7 cellular contexts compared by ENCODE assay signal in genomic region chr10:97715259-97715874, GRCh38. TPM values are rescaled to one million over a fixed set of nuclear protein-coding genes. Genes with fewer than 3 reads are reported as not detected.
DNase-seq lines count a peak whose midpoint lies in the region; ATAC-seq, FAIRE-seq and TF ChIP-seq lines count a peak whose summit lies in the region.

No MANE protein-coding gene starts in this region.

- H2AK9ac ChIP-seq in IMR-90 (replicated peaks; ENCODE audit: low read depth, low read length, poor library complexity): peak overlapping the region; percentile 99

- peak overlapping the region; percentile 99 for H2BK5ac ChIP-seq in IMR-90 (ENCODE audit: low read depth, low read length, poor library complexity, severe bottlenecking)

- peak overlapping the region; percentile 93 for H3K14ac ChIP-seq in IMR-90 (replicated peaks; ENCODE audit: low read depth, low read length)

- H3K56ac ChIP-seq in IMR-90 (ENCODE audit: extremely low read depth, insufficient read depth, low read length): peak overlapping the region; percentile 71; the same call in 1 of the 2 replicates

- H3K9me3 ChIP-seq in IMR-90 (ENCODE audit: control insufficient read depth, insufficient read depth, low read length) (no peaks in the 10 kb centered on the region), adrenal gland (replicated peaks in 1 of 3) (no peaks in the 10 kb centered on the region), iPS-20b (ENCODE audit: insufficient read depth, low read depth, low read length) (no peaks in the 10 kb centered on the region), suprapubic skin (no peaks in the 10 kb centered on the region), kidney (ENCODE audit: control insufficient read depth in 1 of 2, low read length in 2 of 2) (no peaks in the 10 kb centered on the region)

- peak overlapping the region; percentile 48; the same call in 1 of the 2 replicates for H2BK120ac ChIP-seq in IMR-90 (ENCODE audit: low read depth, low read length)

- peaks cover 41 to 67% of the 10 kb centered on the region in 2 experiments; a peak in 3 of 4 replicates for H3K79me1 ChIP-seq in IMR-90 (ENCODE audit: low read depth in 1 of 2, low read length in 2 of 2)

- H2AFZ ChIP-seq in IMR-90 (replicated peaks; ENCODE audit: low read length, poor library complexity): peak overlapping the region; percentile 94

- no peak for FAIRE-seq in kidney (lab: Jason Lieb, UNC)

- peak overlapping the region; percentile 12; the same call in 1 of the 2 replicates for H2BK20ac ChIP-seq in IMR-90 (ENCODE audit: low read depth, low read length)

- dilution Hi-C loops in IMR-90 (cut with HindIII; ENCODE audit: low sequenced_read_pairs, unreplicated experiment): no loop called here

- H3K27ac ChIP-seq in IMR-90 (ENCODE audit: insufficient read depth, low read length) (peak overlapping the region; percentile 99), adrenal gland (peak overlapping the region in 4 of 5 donors; percentile 61 to 89 (median 79)), iPS-20b (ENCODE audit: low read length) (peak overlapping the region; percentile 55), suprapubic skin (peak overlapping the region; percentile 86), kidney (ENCODE audit: low read depth in 2 of 2, low read length in 2 of 2) (peak overlapping the region in 1 of 2 donors; percentile 80)

- H3K18ac ChIP-seq in IMR-90 (ENCODE audit: low read depth, low read length): peak overlapping the region; percentile 26; the same call in 1 of the 2 replicates

- H3K4me1 ChIP-seq in IMR-90 (ENCODE audit: control insufficient read depth, insufficient read depth, low read length): peaks cover 28% of the 10 kb centered on the region
- H3K4me1 ChIP-seq in adrenal gland (replicated peaks in 1 of 2): peaks cover 0 to 22% of the 10 kb centered on the region in 2 donors
- peaks cover 29% of the 10 kb centered on the region for H3K4me1 ChIP-seq in iPS-20b (ENCODE audit: insufficient read depth, low read length)
- H3K4me1 ChIP-seq in suprapubic skin: peaks cover 69% of the 10 kb centered on the region
- peaks cover 0 to 13% of the 10 kb centered on the region in 2 donors for H3K4me1 ChIP-seq in kidney (ENCODE audit: control insufficient read depth in 1 of 2, insufficient read depth in 1 of 2, low read depth in 1 of 2, low read length in 2 of 2)

- ATAC-seq in IMR-90 (ENCODE audit: low read depth): no peak

- TF ChIP-seq POLR2A in IMR-90 (IDR thresholded peaks at IDR 0.05; ENCODE audit: low read depth, low read length): no peak
- no peak for TF ChIP-seq POLR2A in adrenal gland (IDR thresholded peaks at IDR 0.05)
- TF ChIP-seq POLR2A in suprapubic skin (IDR thresholded peaks at IDR 0.05): no peak

- peak overlapping the region; percentile 91 for H3K4me2 ChIP-seq in IMR-90 (ENCODE audit: low read depth, low read length)

- peaks cover 24% of the 10 kb centered on the region for H3K9me1 ChIP-seq in IMR-90 (ENCODE audit: insufficient read depth, low read length)

- peak overlapping the region; percentile 98 for H4K91ac ChIP-seq in IMR-90 (ENCODE audit: insufficient read depth, low read depth, low read length)

- TF ChIP-seq RAD21 in IMR-90 (IDR thresholded peaks at IDR 0.05; ENCODE audit: low read length): no peak

- POLR2A ChIA-PET in IMR-90 (lab: Charles Lee; ENCODE audit: unreplicated experiment): interaction anchor here (0.7 to 2.0 kb wide), 3 partner anchors 9 to 28 kb away, joined by 3 to 6 read pairs (median 5); partner anchors contain the start of gene AVPI1

- CTCF ChIA-PET in IMR-90 (lab: Yijun Ruan, JAX): interaction anchor here (1.3 to 1.5 kb wide), 3 partner anchors 14 to 39 kb away, joined by 3 to 6 read pairs (median 4); partner anchors contain the start of gene ZFYVE27

- TF ChIP-seq CTCF in IMR-90 (conservative IDR thresholded peaks at IDR 0.05; ENCODE audit: low read depth, low read length): no peak
- no peak for TF ChIP-seq CTCF in adrenal gland (IDR thresholded peaks at IDR 0.05)
- TF ChIP-seq CTCF in suprapubic skin (IDR thresholded peaks at IDR 0.05): no peak
- no peak for TF ChIP-seq CTCF in kidney (IDR thresholded peaks at IDR 0.05; ENCODE audit: borderline replicate concordance, extremely low read depth, insufficient read depth)

- H2BK15ac ChIP-seq in IMR-90 (ENCODE audit: low read depth, low read length): 0 out of 3 replicates have a peak overlapping the region, but pooled peaks have one; percentile 26

- H3K9ac ChIP-seq in IMR-90 (ENCODE audit: low read depth, low read length) (peak overlapping the region; percentile 91), iPS-20b (ENCODE audit: low read depth, low read length) (peak overlapping the region; percentile 87; the same call in 1 of the 2 replicates), kidney (ENCODE audit: low read length in 2 of 2) (no peak overlapping the region)

- peak overlapping the region; percentile 77 to 97; a peak in 3 of 4 replicates for H4K8ac ChIP-seq in IMR-90 (ENCODE audit: low read depth in 2 of 2, low read length in 2 of 2)

- H4K20me1 ChIP-seq in IMR-90 (ENCODE audit: insufficient read depth, low read length): peaks cover 43% of the 10 kb centered on the region

- H3K4ac ChIP-seq in IMR-90 (ENCODE audit: low read depth, low read length): peak overlapping the region; percentile 95

- intact Hi-C loops in IMR-90 (cut with micrococcal nuclease) (no loop called here), adrenal gland (cut with DNase I) (no loop called here), kidney (cut with DNase I) (no loop called here)

- WGBS in IMR-90 (ENCODE audit: extremely low coverage in 2 of 2, insufficient read length in 1 of 2), 2 experiments: no CpG with 5 or more reads among the region's 8 CpGs
- WGBS in adrenal gland, 4 donors: 67 to 75% (median 73%) methylated on average over 7 to 8 of the region's 8 CpGs
- 35% methylated on average over 8 of the region's 8 CpGs for WGBS in suprapubic skin

- H2AK5ac ChIP-seq in IMR-90 (ENCODE audit: low read depth, low read length): peak overlapping the region; percentile 33

- H3K4me3 ChIP-seq in IMR-90 (ENCODE audit: insufficient read depth, low read depth, low read length) (peak overlapping the region; percentile 97), adrenal gland (peak overlapping the region in 1 of 4 donors; percentile 52), iPS-20b (ENCODE audit: low read length) (peak overlapping the region; percentile 80), suprapubic skin (peak overlapping the region; percentile 54), kidney (ENCODE audit: low read length in 2 of 2) (peak overlapping the region in 1 of 2 donors; percentile 66)

- no peak for TF ChIP-seq EP300 in suprapubic skin (IDR thresholded peaks at IDR 0.05)

- peak overlapping the region; percentile 70 for H3K23ac ChIP-seq in IMR-90 (ENCODE audit: low read depth, low read length)

- BruUV-seq in IMR-90 (replicated peaks; lab: Mats Ljungman, UMichigan): TSS peak; percentile 66

- H3K36me3 ChIP-seq in IMR-90 (ENCODE audit: control insufficient read depth, insufficient read depth, low read length): peaks cover 31% of the 10 kb centered on the region
- peaks cover 0 to 9% of the 10 kb centered on the region in 2 donors for H3K36me3 ChIP-seq in adrenal gland (replicated peaks in 1 of 2)
- H3K36me3 ChIP-seq in iPS-20b (ENCODE audit: insufficient read depth, low read depth, low read length): peaks cover 22% of the 10 kb centered on the region
- H3K36me3 ChIP-seq in suprapubic skin: peaks cover 7% of the 10 kb centered on the region
- H3K36me3 ChIP-seq in kidney (ENCODE audit: control insufficient read depth in 1 of 2, insufficient read depth in 2 of 2, low read length in 2 of 2): no peaks in the 10 kb centered on the region

- no peak for DNase-seq in IMR-90
- DNase-seq in adrenal gland: no peak
- no peak for DNase-seq in suprapubic skin (ENCODE audit: low spot score in 2 of 2)
- DNase-seq in kidney: no peak
- DNase-seq in EL: no peak
- DNase-seq in Ammon's horn (ENCODE audit: low spot score): no peak

- in situ Hi-C loops in IMR-90 (cut with MboI; ENCODE audit: low sequenced_read_pairs): no loop called here

- H3K27me3 ChIP-seq in IMR-90 (ENCODE audit: control insufficient read depth, insufficient read depth, low read length) (no peaks in the 10 kb centered on the region), adrenal gland (no peaks in the 10 kb centered on the region), iPS-20b (ENCODE audit: insufficient read depth, low read length) (no peaks in the 10 kb centered on the region), suprapubic skin (no peaks in the 10 kb centered on the region)

- H4K5ac ChIP-seq in IMR-90 (ENCODE audit: low read depth, low read length): peak overlapping the region; percentile 50

RNA-seq across cellular contexts. Expression of gene MARVELD1, which starts 1.8 kb away (rescaled TPM):
- total RNA-seq in IMR-90 (2012; rRNA removed): 12.0 and 15.6 TPM in 2 replicates
- polyA plus RNA-seq in IMR-90 (2012; rRNA removed): 61.1 and 68.1 TPM in 2 replicates
- polyA plus RNA-seq in IMR-90 (2012; cell fraction: cytosol; rRNA removed): 58.1 and 69.3 TPM in 2 replicates
- polyA plus RNA-seq in IMR-90 (2012; cell fraction: nucleus; rRNA removed; ENCODE audit: low replicate concordance): 57.1 and 59.0 TPM in 2 replicates
- total RNA-seq in adrenal gland: 10 to 100 TPM in 4 of 8 donors, 1 to 10 TPM in 4; 4.2 to 23.5 (median 10.2) TPM
- polyA plus RNA-seq in adrenal gland: 10 to 100 TPM in 2 of 3 donors, 1 to 10 TPM in 1; 6.3 to 11.7 (median 10.7) TPM
- total RNA-seq in suprapubic skin: 10 to 100 TPM; 25.8 to 36.7 (median 31.0) TPM
- 43.2 TPM for total RNA-seq in kidney
- 8.3 TPM for polyA plus RNA-seq in kidney (ENCODE audit: insufficient read depth, low read depth, low replicate concordance)

RNA-seq across cellular contexts. Expression of gene ZFYVE27, which starts 21.6 kb away (rescaled TPM):
- 12.8 and 13.1 TPM in 2 replicates for total RNA-seq in IMR-90 (2012; rRNA removed)
- 18.7 and 22.2 TPM in 2 replicates for polyA plus RNA-seq in IMR-90 (2012; rRNA removed)
- polyA plus RNA-seq in IMR-90 (2012; cell fraction: cytosol; rRNA removed): 12.2 and 16.5 TPM in 2 replicates
- 83.7 and 91.3 TPM in 2 replicates for polyA plus RNA-seq in IMR-90 (2012; cell fraction: nucleus; rRNA removed; ENCODE audit: low replicate concordance)
- 10 to 100 TPM; 26.7 to 45.3 (median 32.4) TPM for total RNA-seq in adrenal gland
- polyA plus RNA-seq in adrenal gland: 10 to 100 TPM; 23.6 to 39.3 (median 31.7) TPM
- total RNA-seq in suprapubic skin: 10 to 100 TPM; 25.8 to 60.5 (median 39.6) TPM
- total RNA-seq in kidney: 34.4 TPM
- polyA plus RNA-seq in kidney (ENCODE audit: insufficient read depth, low read depth, low replicate concordance): 23.3 TPM

RNA-seq across cellular contexts. Expression of gene AVPI1, which starts 28.3 kb away (rescaled TPM):
- total RNA-seq in IMR-90 (2012; rRNA removed) (26.7 and 30.8 TPM in 2 replicates), adrenal gland (10 to 100 TPM; 13.1 to 73.6 (median 26.1) TPM), suprapubic skin (100 to 1,000 TPM; 118 to 178 (median 142) TPM), kidney (10.7 TPM)
- polyA plus RNA-seq in IMR-90 (2012; rRNA removed) (29.8 and 33.6 TPM in 2 replicates), adrenal gland (10 to 100 TPM; 15.4 to 19.7 (median 15.7) TPM), kidney (ENCODE audit: insufficient read depth, low read depth, low replicate concordance) (15.5 TPM)
- polyA plus RNA-seq in IMR-90 (2012; cell fraction: cytosol; rRNA removed): 26.3 and 37.5 TPM in 2 replicates
- polyA plus RNA-seq in IMR-90 (2012; cell fraction: nucleus; rRNA removed; ENCODE audit: low replicate concordance): 27.2 and 28.1 TPM in 2 replicates

RNA-seq across cellular contexts. Expression of gene SFRP5, which starts 56.4 kb away (rescaled TPM):
- total RNA-seq in IMR-90 (2012; rRNA removed) (not detected in 2 replicates), adrenal gland (10 to 100 TPM in 2 of 8 donors, 1 to 10 TPM in 3, under 1 TPM in 3; 0.32 to 12.9 (median 1.9) TPM), suprapubic skin (1 to 10 TPM in 3 of 4 donors, under 1 TPM in 1; 0.91 to 2.2 (median 1.0) TPM), kidney (0.31 TPM)
- polyA plus RNA-seq in IMR-90 (2012; rRNA removed) (not detected in 2 replicates), adrenal gland (10 to 100 TPM in 1 of 3 donors, 1 to 10 TPM in 2; 8.0 to 43.4 (median 8.7) TPM), kidney (ENCODE audit: insufficient read depth, low read depth, low replicate concordance) (0.22 TPM)
- polyA plus RNA-seq in IMR-90 (2012; cell fraction: cytosol; rRNA removed): not detected in 2 replicates
- not detected in 2 replicates for polyA plus RNA-seq in IMR-90 (2012; cell fraction: nucleus; rRNA removed; ENCODE audit: low replicate concordance)

Comparison
In these comparisons a context has a peak if more than half of its experiments do, and no peak if none do; other contexts are left out.
1. H3K9ac ChIP-seq: peak in IMR-90 (single experiment) and iPS-20b (single experiment); none in kidney (0 of 2).